Comparison of ENCODE assay signal across 30 cellular contexts in genomic region chr17:66438101-66438500, GRCh38.
DNase-seq lines count a peak whose midpoint lies in the region; FAIRE-seq and TF ChIP-seq lines count a peak whose summit lies in the region.
"Had no signal": no experiment of that assay in that cellular context is flagged by ENCODE, and none has a peak within 500 bp of the region (broad histone marks: within the 10 kb centered on the region; RNA-seq: fewer than 3 reads in every experiment).

No MANE protein-coding gene starts in this region.

- intact Hi-C loops in activated CD4-positive, alpha-beta T cell treated with anti-CD3 and anti-CD28 coated beads, Interleukin-2, amount 10 ng/mL, durations not matched to agents 24 days and 14 days (cut with micrococcal nuclease) = no loop called here
- intact Hi-C loops in dendritic cell treated with granulocyte-macrophage colony-stimulating factor and Interleukin-4, amounts not matched to agents 40 ng/mL and 50 ng/mL, for 4 days (cut with micrococcal nuclease) = loop anchor here (10.0 kb wide), 1 partner anchor 133 kb away; the partner anchor contains the start of gene PRKCA

- H3K9me3 Mint-ChIP-seq in activated CD4-positive, alpha-beta T cell treated with anti-CD3 and anti-CD28 coated beads, Interleukin-2, amount 10 ng/mL, durations not matched to agents 24 days and 14 days = no peaks in the 10 kb centered on the region
- H3K9me3 Mint-ChIP-seq in dendritic cell treated with granulocyte-macrophage colony-stimulating factor and Interleukin-4, amounts not matched to agents 40 ng/mL and 50 ng/mL, for 4 days = peaks cover 8% of the 10 kb centered on the region
- H3K9me3 Mint-ChIP-seq: activated T-cell treated with anti-CD3 and anti-CD28 coated beads, Interleukin-2, amount 50 U/mL, for 4 hours; CD8-positive, alpha-beta memory T cell; central memory CD8-positive, alpha-beta T cell; endodermal cell; H9; neural crest cell; stimulated activated memory B cell treated with anti-CD40 and anti-IgM and Interleukin-4, amounts not matched to agents 10 μg/mL and 1 μg/mL and 100 μg/mL, for 72 hours had no signal

- POLR2A ChIA-PET in GM10248 (lab: Yijun Ruan, JAX) = no interaction called here

- H3K27me3 Mint-ChIP-seq in activated CD4-positive, alpha-beta T cell treated with anti-CD3 and anti-CD28 coated beads, Interleukin-2, amount 10 ng/mL, durations not matched to agents 24 days and 14 days = no peaks in the 10 kb centered on the region
- no peaks in the 10 kb centered on the region for H3K27me3 Mint-ChIP-seq in dendritic cell treated with granulocyte-macrophage colony-stimulating factor and Interleukin-4, amounts not matched to agents 40 ng/mL and 50 ng/mL, for 4 days
- H3K27me3 Mint-ChIP-seq: CD8-positive, alpha-beta memory T cell; central memory CD8-positive, alpha-beta T cell; stimulated activated memory B cell treated with anti-CD40 and anti-IgM and Interleukin-4, amounts not matched to agents 10 μg/mL and 1 μg/mL and 100 μg/mL, for 72 hours had no signal

- H3K27ac Mint-ChIP-seq in activated CD4-positive, alpha-beta T cell treated with anti-CD3 and anti-CD28 coated beads, Interleukin-2, amount 10 ng/mL, durations not matched to agents 24 days and 14 days = peak overlapping the region; percentile 64
- H3K27ac Mint-ChIP-seq in dendritic cell treated with granulocyte-macrophage colony-stimulating factor and Interleukin-4, amounts not matched to agents 40 ng/mL and 50 ng/mL, for 4 days = peak overlapping the region; percentile 49
- H3K27ac Mint-ChIP-seq: CD8-positive, alpha-beta memory T cell; endodermal cell; H9; stimulated activated memory B cell treated with anti-CD40 and anti-IgM and Interleukin-4, amounts not matched to agents 10 μg/mL and 1 μg/mL and 100 μg/mL, for 72 hours had no signal

- no peak for FAIRE-seq in frontal cortex (lab: Jason Lieb, UNC)
- FAIRE-seq: A549, pancreas had no signal

- no peak overlapping the region for H3K4me3 Mint-ChIP-seq in activated CD4-positive, alpha-beta T cell treated with anti-CD3 and anti-CD28 coated beads, Interleukin-2, amount 10 ng/mL, durations not matched to agents 24 days and 14 days
- no peak overlapping the region for H3K4me3 Mint-ChIP-seq in dendritic cell treated with granulocyte-macrophage colony-stimulating factor and Interleukin-4, amounts not matched to agents 40 ng/mL and 50 ng/mL, for 4 days
- H3K4me3 Mint-ChIP-seq: activated T-cell treated with anti-CD3 and anti-CD28 coated beads, Interleukin-2, amount 50 U/mL, for 4 hours; CD8-positive, alpha-beta memory T cell; central memory CD8-positive, alpha-beta T cell; endodermal cell; H9; neural crest cell; stimulated activated memory B cell treated with anti-CD40 and anti-IgM and Interleukin-4, amounts not matched to agents 10 μg/mL and 1 μg/mL and 100 μg/mL, for 72 hours had no signal

- peaks cover 37% of the 10 kb centered on the region for H3K36me3 Mint-ChIP-seq in activated CD4-positive, alpha-beta T cell treated with anti-CD3 and anti-CD28 coated beads, Interleukin-2, amount 10 ng/mL, durations not matched to agents 24 days and 14 days (ENCODE audit: low read depth)
- no peaks in the 10 kb centered on the region for H3K36me3 Mint-ChIP-seq in dendritic cell treated with granulocyte-macrophage colony-stimulating factor and Interleukin-4, amounts not matched to agents 40 ng/mL and 50 ng/mL, for 4 days (ENCODE audit: low read depth)
- H3K36me3 Mint-ChIP-seq: CD8-positive, alpha-beta memory T cell; stimulated activated memory B cell treated with anti-CD40 and anti-IgM and Interleukin-4, amounts not matched to agents 10 μg/mL and 1 μg/mL and 100 μg/mL, for 72 hours had no signal

- CTCF ChIA-PET in GM10248 (lab: Yijun Ruan, JAX) = interaction anchor here (1.3 kb wide), 1 partner anchor 9 kb away, joined by 4 read pairs; no protein-coding TSS in a partner anchor

- peaks cover 38% of the 10 kb centered on the region for H3K4me1 Mint-ChIP-seq in activated CD4-positive, alpha-beta T cell treated with anti-CD3 and anti-CD28 coated beads, Interleukin-2, amount 10 ng/mL, durations not matched to agents 24 days and 14 days
- H3K4me1 Mint-ChIP-seq in dendritic cell treated with granulocyte-macrophage colony-stimulating factor and Interleukin-4, amounts not matched to agents 40 ng/mL and 50 ng/mL, for 4 days (ENCODE audit: low read depth) = peaks cover 59% of the 10 kb centered on the region
- H3K4me1 Mint-ChIP-seq: neural crest cell had no signal

- TF ChIP-seq CTCF in GM10248 (IDR thresholded peaks at IDR 0.05; ENCODE audit: control extremely low read depth, extremely low read depth, low read depth, missing control alignments) = no peak

- no peak for DNase-seq in activated CD4-positive, alpha-beta T cell treated with anti-CD3 and anti-CD28 coated beads, Interleukin-2, amount 10 ng/mL, durations not matched to agents 24 days and 14 days
- DNase-seq in activated CD4-positive, alpha-beta T cell treated with anti-CD3 and anti-CD28 coated beads, Interleukin-2, amount 50 U/mL, for 1 hour = no peak
- DNase-seq in CD1c-positive myeloid dendritic cell (ENCODE audit: extremely low spot score) (peak; percentile 83), NOMO-1 treated with DMSO at 0.1 percent for 48 hours (lab: John Stamatoyannopoulos, UW; ENCODE audit: unreplicated experiment) (peak; percentile 58), epidermal melanocyte (ENCODE audit: insufficient read length, low spot score) (no peak), frontal cortex (ENCODE audit: low spot score in 2 of 2) (no peak), GM10248 (ENCODE audit: extremely low spot score) (no peak)
- DNase-seq: activated CD4-positive, CD25-positive, alpha-beta regulatory T cell treated with anti-CD3 and anti-CD28 coated beads, Interleukin-2, amount 50 U/mL, for 72 hours; activated gamma-delta T cell treated with Interleukin-2 at 50 U/mL for 16 hours; activated T-cell treated with anti-CD3 and anti-CD28 coated beads, Interleukin-2, amount 50 U/mL, for 4 hours; CD8-positive, alpha-beta memory T cell; endodermal cell; H9; heart left ventricle; islet precursor cell; KG1; left ventricle myocardium inferior; mesendoderm; NCI-H1436 treated with DMSO at 0.1 percent for 48 hours; NCI-H2081 treated with DMSO at 0.1 percent for 48 hours; NCI-H226; NCI-H69; OCI-M1; pancreas; T-helper 2 cell had no signal

Comparison
In these comparisons a context has a peak if more than half of its experiments do, and no peak if none do; other contexts are left out.
1. DNase-seq: peak in CD1c-positive myeloid dendritic cell (single experiment) and NOMO-1 treated with DMSO at 0.1 percent for 48 hours (single experiment); none in activated CD4-positive, alpha-beta T cell treated with anti-CD3 and anti-CD28 coated beads, Interleukin-2, amount 10 ng/mL, durations not matched to agents 24 days and 14 days (single experiment), activated CD4-positive, alpha-beta T cell treated with anti-CD3 and anti-CD28 coated beads, Interleukin-2, amount 50 U/mL, for 1 hour (single experiment), epidermal melanocyte (single experiment), frontal cortex (0 of 2) and GM10248 (single experiment).